Comparison of ENCODE assay signal across 8 cellular contexts in the genomic region with DNA sequence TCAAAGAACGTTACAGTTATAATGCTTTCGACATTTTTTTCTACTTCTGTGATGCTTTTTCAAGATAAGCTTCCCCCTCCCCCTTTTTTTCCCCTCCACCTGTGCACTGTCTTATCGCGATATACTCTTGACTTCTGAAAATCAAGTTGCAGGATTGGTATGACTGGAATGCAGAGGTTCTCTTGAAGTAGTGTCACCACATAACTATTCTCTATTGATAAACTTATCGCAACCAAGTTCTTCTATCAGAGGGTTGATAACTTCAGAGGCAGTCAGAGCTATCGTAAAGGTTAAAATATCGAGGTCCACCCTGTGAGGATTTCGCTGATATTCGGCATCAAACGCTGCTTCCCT. TPM values are rescaled to one million over a fixed set of nuclear protein-coding genes. Genes with fewer than 3 reads are reported as not detected.
DNase-seq lines count a peak whose midpoint lies in the region; ATAC-seq, FAIRE-seq and TF ChIP-seq lines count a peak whose summit lies in the region.

No MANE protein-coding gene starts in this region.

- DNase-seq in PC-3: peak; percentile 34
- DNase-seq in H1 (ENCODE audit: low read depth in 1 of 2, low spot score in 2 of 2): no peak
- DNase-seq in neuronal stem cell (ENCODE audit: low spot score): no peak
- no peak for DNase-seq in stimulated activated CD4-positive, alpha-beta T cell treated with anti-CD3 and anti-CD28 coated beads, Interleukin-15, amount 100 ng/mL, for 24 hours
- no peak for DNase-seq in posterior vena cava (ENCODE audit: low spot score)
- no peak for DNase-seq in stimulated activated CD4-positive, alpha-beta T cell treated with anti-CD3 and anti-CD28 coated beads, Interleukin-4, amount 100 ng/mL, for 24 hours

- H2BK12ac ChIP-seq in H1 (ENCODE audit: low read depth, low read length) (no peak overlapping the region; the same call in 1 of the 2 replicates), neuronal stem cell (ENCODE audit: low read length) (no peak overlapping the region)

- H3K9me3 ChIP-seq in PC-3 (ENCODE audit: low read length): no peaks in the 10 kb centered on the region
- no peaks in the 10 kb centered on the region for H3K9me3 ChIP-seq in H1 (ENCODE audit: insufficient read depth in 2 of 2, low read depth in 1 of 2, low read length in 1 of 2)
- H3K9me3 ChIP-seq in neuronal stem cell (replicated peaks in 1 of 2; ENCODE audit: control insufficient read depth in 2 of 2, insufficient read depth in 1 of 2, low read depth in 1 of 2, low read length in 2 of 2): peaks cover 0 to 2% of the 10 kb centered on the region in 2 donors

- H4K20me1 ChIP-seq in PC-3 (ENCODE audit: low read length) (no peaks in the 10 kb centered on the region), H1 (replicated peaks in 1 of 2; ENCODE audit: control insufficient read depth in 1 of 2, insufficient read depth in 2 of 2, low read length in 2 of 2) (no peaks in the 10 kb centered on the region)

- no peak overlapping the region for H3K4ac ChIP-seq in H1 (replicated peaks; ENCODE audit: insufficient read length, low read depth, low read length)
- no peak overlapping the region for H3K4ac ChIP-seq in neuronal stem cell (ENCODE audit: low read length)

- H2BK120ac ChIP-seq in H1 (replicated peaks; ENCODE audit: low read depth, low read length): peak overlapping the region; percentile 6
- H2BK120ac ChIP-seq in neuronal stem cell (ENCODE audit: low read depth, low read length): no peak overlapping the region

- H4K5ac ChIP-seq in H1 (ENCODE audit: insufficient read length, low read depth, low read length): no peak overlapping the region

- CTCF ChIA-PET in PC-3 (lab: Charles Lee) (no interaction called here), H1 (lab: Charles Lee; ENCODE audit: partially characterized antibody) (interaction anchor here (0.7 to 3.6 kb wide), 7 partner anchors 14 to 132 kb away, joined by 3 to 15 read pairs (median 3); no protein-coding TSS in a partner anchor)

- H3K18ac ChIP-seq in H1 (ENCODE audit: extremely low read depth, low read length) (peak overlapping the region; percentile 87), neuronal stem cell (ENCODE audit: low read length) (peak overlapping the region; percentile 99)

- H4K91ac ChIP-seq in H1 (replicated peaks; ENCODE audit: insufficient read length, low read length): peak overlapping the region; percentile 34
- no peak overlapping the region for H4K91ac ChIP-seq in neuronal stem cell (ENCODE audit: low read depth, low read length, poor library complexity)

- WGBS in H1 (ENCODE audit: extremely low coverage in 1 of 2, insufficient coverage in 1 of 2, insufficient read length in 1 of 2, insufficient replicate concordance in 2 of 2, low coverage in 1 of 2, low lambda C conversion rate in 2 of 2, missing lambda C conversion rate in 1 of 2), 2 experiments: 8% methylated on average over 10 of the region's 10 CpGs; no CpG with 5 or more reads in 1 of the 2 experiments
- WGBS in neuronal stem cell (ENCODE audit: extremely low coverage in 2 of 2, insufficient read length in 2 of 2, insufficient replicate concordance in 1 of 2), 2 donors: no CpG with 5 or more reads among the region's 10 CpGs

- H3K4me1 ChIP-seq in PC-3 (ENCODE audit: insufficient read depth, low read length) (peaks cover 15% of the 10 kb centered on the region), H1 (replicated peaks in 1 of 4; ENCODE audit: control insufficient read depth in 3 of 4, insufficient read depth in 4 of 4, low read length in 3 of 4) (peaks cover 0 to 4% (median under 1%) of the 10 kb centered on the region in 4 experiments; a peak in 3 of 7 replicates), neuronal stem cell (ENCODE audit: control insufficient read depth in 2 of 2, insufficient read depth in 1 of 2, low read depth in 1 of 2, low read length in 2 of 2) (peaks cover 5 to 13% of the 10 kb centered on the region in 2 donors)

- TSS peak; percentile 77 for BruUV-seq in PC-3 (replicated peaks; lab: Mats Ljungman, UMichigan)

- POLR2A ChIA-PET in PC-3 (lab: Charles Lee; ENCODE audit: unreplicated experiment): no interaction called here
- POLR2A ChIA-PET in H1 (lab: Charles Lee; ENCODE audit: partially characterized antibody): interaction anchor here (0.6 to 1.9 kb wide), 11 partner anchors 20 to 116 kb away, joined by 3 to 13 read pairs (median 4); a partner anchor contains a TSS

- peak overlapping the region; percentile 58 for H3K9ac ChIP-seq in PC-3 (ENCODE audit: low read length)
- peak overlapping the region; percentile 75 to 88 (median 83); a peak in 6 of 7 replicates for H3K9ac ChIP-seq in H1 (replicated peaks in 1 of 4; ENCODE audit: extremely low read depth in 1 of 4, low read depth in 3 of 4, low read length in 3 of 4)
- peak overlapping the region; percentile 97 for H3K9ac ChIP-seq in neuronal stem cell (ENCODE audit: low read depth, low read length, poor library complexity)

- no peaks in the 10 kb centered on the region for H3F3A ChIP-seq in PC-3 (ENCODE audit: low read length, unreplicated experiment)

- no peak overlapping the region for H2BK20ac ChIP-seq in H1 (ENCODE audit: low read length)

- H3K4me2 ChIP-seq in PC-3 (ENCODE audit: low read length) (peak overlapping the region; percentile 94), H1 (ENCODE audit: insufficient read depth in 1 of 2, low read depth in 2 of 2, low read length in 2 of 2) (peak overlapping the region; percentile 74 to 78), neuronal stem cell (ENCODE audit: insufficient read depth, low read length, poor library complexity, severe bottlenecking) (peak overlapping the region; percentile 84)

- peaks cover 2% of the 10 kb centered on the region for H3K23me2 ChIP-seq in H1 (ENCODE audit: low read depth, low read length)

- no peak for TF ChIP-seq EP300 in H1 (IDR thresholded peaks at IDR 0.05; ENCODE audit: borderline replicate concordance in 1 of 2, low read depth in 2 of 2, low read length in 2 of 2)

- H3K27me3 ChIP-seq in PC-3 (ENCODE audit: low read length): no peaks in the 10 kb centered on the region
- H3K27me3 ChIP-seq in H1 (replicated peaks in 1 of 4; ENCODE audit: control insufficient read depth in 3 of 4, extremely low read depth in 1 of 4, insufficient read depth in 3 of 4, low read length in 3 of 4): no peaks in the 10 kb centered on the region
- no peaks in the 10 kb centered on the region for H3K27me3 ChIP-seq in neuronal stem cell (ENCODE audit: control insufficient read depth in 3 of 3, insufficient read depth in 3 of 3, low read depth in 1 of 3, low read length in 3 of 3)

- H3K56ac ChIP-seq in H1 (replicated peaks; ENCODE audit: insufficient read length, low read depth, low read length): no peak overlapping the region

- no peak overlapping the region for H3K27ac ChIP-seq in PC-3 (ENCODE audit: low read length)
- peak overlapping the region; percentile 82 for H3K27ac ChIP-seq in H1 (ENCODE audit: low read depth, low read length)
- peak overlapping the region; percentile 92 for H3K27ac ChIP-seq in neuronal stem cell (replicated peaks; ENCODE audit: low read length)

- no peaks in the 10 kb centered on the region for H3K36me3 ChIP-seq in PC-3 (ENCODE audit: low read depth, low read length)
- H3K36me3 ChIP-seq in H1 (ENCODE audit: control insufficient read depth in 2 of 4, insufficient read depth in 4 of 4, low read length in 3 of 4): no peaks in the 10 kb centered on the region
- no peaks in the 10 kb centered on the region for H3K36me3 ChIP-seq in neuronal stem cell (replicated peaks in 1 of 2; ENCODE audit: control insufficient read depth in 2 of 2, insufficient read depth in 2 of 2, low read length in 2 of 2)

- FAIRE-seq in H1 (lab: Jason Lieb, UNC): no peak

- H3K4me3 ChIP-seq in PC-3 (ENCODE audit: low read length): peak overlapping the region; percentile 87
- peak overlapping the region; percentile 70 to 94 (median 92) for H3K4me3 ChIP-seq in H1 (ENCODE audit: extremely low read depth in 1 of 4, insufficient read depth in 2 of 4, low read depth in 3 of 4, low read length in 4 of 4)
- peak overlapping the region; percentile 73 to 100 for H3K4me3 ChIP-seq in neuronal stem cell (ENCODE audit: low read length in 2 of 2)

- H2BK5ac ChIP-seq in H1 (ENCODE audit: low read depth, low read length) (peak overlapping the region; percentile 36), neuronal stem cell (ENCODE audit: low read length) (peak overlapping the region; percentile 94)

- TF ChIP-seq RAD21 in H1 (IDR thresholded peaks at IDR 0.05 in 1 of 2, conservative IDR thresholded peaks at IDR 0.05 in 1 of 2; ENCODE audit: low read depth in 2 of 2, low read length in 2 of 2): no peak

- H4K8ac ChIP-seq in H1 (ENCODE audit: extremely low read depth, insufficient read depth, low read length) (peak overlapping the region; percentile 85; the same call in 1 of the 2 replicates), neuronal stem cell (ENCODE audit: low read depth, low read length) (no peak overlapping the region)

- TF ChIP-seq POLR2A in H1 (IDR thresholded peaks at IDR 0.05; ENCODE audit: control extremely low read depth in 1 of 2, low read depth in 2 of 2, low read length in 2 of 2): no peak

- ATAC-seq in GM18907 (IDR thresholded peaks at IDR 0.05; ENCODE audit: unreplicated experiment) (peak; percentile 10), PC-3 (peak; percentile 7; the same call in 1 of the 2 replicates), HG02870 (IDR thresholded peaks at IDR 0.05; ENCODE audit: unreplicated experiment) (no peak)

- peak overlapping the region; percentile 73 for H2AFZ ChIP-seq in PC-3 (ENCODE audit: low read length)
- H2AFZ ChIP-seq in H1 (ENCODE audit: low read length): peak overlapping the region; percentile 18; the same call in 1 of the 2 replicates
- H2AFZ ChIP-seq in neuronal stem cell (ENCODE audit: low read length): peak overlapping the region; percentile 93

- H3K79me2 ChIP-seq in PC-3 (ENCODE audit: low read length): peaks cover 17% of the 10 kb centered on the region
- peaks cover 0 to 14% of the 10 kb centered on the region in 2 experiments; a peak in 2 of 4 replicates for H3K79me2 ChIP-seq in H1 (ENCODE audit: control insufficient read depth in 1 of 2, insufficient read depth in 2 of 2, low read length in 2 of 2)

- H3K14ac ChIP-seq in H1 (ENCODE audit: insufficient read length) (no peak overlapping the region), neuronal stem cell (ENCODE audit: low read length) (no peak overlapping the region)

- H3K23ac ChIP-seq in H1 (ENCODE audit: insufficient read length): peak overlapping the region; percentile 1
- H3K23ac ChIP-seq in neuronal stem cell (ENCODE audit: low read depth, low read length, poor library complexity): no peak overlapping the region

- no peak overlapping the region for H2BK15ac ChIP-seq in H1 (ENCODE audit: low read length)
- H2BK15ac ChIP-seq in neuronal stem cell (ENCODE audit: low read length): peak overlapping the region; percentile 38

- H3K79me1 ChIP-seq in H1 (ENCODE audit: low read depth, low read length) (no peaks in the 10 kb centered on the region), neuronal stem cell (ENCODE audit: low read depth, low read length) (peaks cover 1% of the 10 kb centered on the region)

- TF ChIP-seq CTCF in PC-3 (conservative IDR thresholded peaks at IDR 0.05; ENCODE audit: low read depth, low read length) (no peak), H1 (IDR thresholded peaks at IDR 0.05; ENCODE audit: control extremely low read depth in 1 of 3, insufficient read depth in 1 of 3, low read depth in 1 of 3, low read length in 3 of 3) (no peak)

- H3K9me2 ChIP-seq in PC-3 (replicated peaks; ENCODE audit: low read length): no peaks in the 10 kb centered on the region

- H2AK5ac ChIP-seq in H1 (ENCODE audit: low read depth, low read length) (no peak overlapping the region), neuronal stem cell (ENCODE audit: low read depth, low read length) (no peak overlapping the region)

- intact Hi-C loops in PC-3 (cut with micrococcal nuclease) (loop anchor here (10.0 kb wide), 1 partner anchor 64 kb away; no protein-coding TSS in a partner anchor), posterior vena cava (cut with DNase I) (loop anchor here in 1 of 2 donors (2.0 to 5.0 kb wide), 2 partner anchors 142 to 1773 kb away; a partner anchor contains a TSS)

RNA-seq across cellular contexts. Expression of a gene that starts 0.8 kb away (rescaled TPM):
- total RNA-seq in PC-3 (2014; rRNA removed) (11.3 and 22.9 TPM in 2 replicates), posterior vena cava (10 to 100 TPM; 12.9 to 13.0 TPM)
- 29.6 and 29.9 TPM in 2 replicates for total RNA-seq in H1 (2021; fragmentation: NEBNext Ultra II Directional; extraction: Animal tissue kit (Norgen Biotek cat#: 25700))
- polyA plus RNA-seq in H1 (2011; rRNA removed): 7.6 and 7.8 TPM in 2 replicates
- polyA plus RNA-seq in H1 (2011; cell fraction: cytosol; rRNA removed): 15.5 TPM
- polyA plus RNA-seq in H1 (2011; cell fraction: nucleus; rRNA removed): 8.9 TPM
- 19.2 to 23.4 TPM (median 19.8 TPM) in 4 replicates for polyA plus RNA-seq in H1 (2012, experiment 1 of 2)
- polyA plus RNA-seq in H1 (2012, experiment 2 of 2): 7.5 TPM
- 24.5 TPM for polyA plus RNA-seq in H1 (2013, experiment 1 of 2)
- polyA plus RNA-seq in H1 (2013, experiment 2 of 2): 23.5 TPM
- 3.8 and 4.0 TPM in 2 replicates for polyA minus RNA-seq in H1 (2011; rRNA and poly(A)+ RNA removed)
- polyA minus RNA-seq in H1 (2011; cell fraction: cytosol; rRNA and poly(A)+ RNA removed): 9.8 TPM
- polyA minus RNA-seq in H1 (2011; cell fraction: nucleus; rRNA and poly(A)+ RNA removed): 7.2 TPM
- polyA plus RNA-seq in neuronal stem cell (2013, experiment 1 of 2): 27.4 TPM
- 28.6 TPM for polyA plus RNA-seq in neuronal stem cell (2013, experiment 2 of 2)

RNA-seq across cellular contexts. Expression of a gene that starts 6.5 kb away (rescaled TPM):
- total RNA-seq in PC-3 (2014; rRNA removed) (2.1 and 3.5 TPM in 2 replicates), posterior vena cava (1 to 10 TPM; 2.4 to 2.9 TPM)
- 2.4 and 3.4 TPM in 2 replicates for total RNA-seq in H1 (2021; fragmentation: NEBNext Ultra II Directional; extraction: Animal tissue kit (Norgen Biotek cat#: 25700))
- 2.1 and 11.3 TPM in 2 replicates for polyA plus RNA-seq in H1 (2011; rRNA removed)
- polyA plus RNA-seq in H1 (2011; cell fraction: cytosol; rRNA removed): 3.4 TPM
- polyA plus RNA-seq in H1 (2011; cell fraction: nucleus; rRNA removed): 2.6 TPM
- 1.5 to 2.6 TPM (median 1.8 TPM) in 4 replicates for polyA plus RNA-seq in H1 (2012, experiment 1 of 2)
- polyA plus RNA-seq in H1 (2012, experiment 2 of 2): 1.3 TPM
- 3.8 TPM for polyA plus RNA-seq in H1 (2013, experiment 1 of 2)
- 3.0 TPM for polyA plus RNA-seq in H1 (2013, experiment 2 of 2)
- polyA minus RNA-seq in H1 (2011; rRNA and poly(A)+ RNA removed): 0.93 and 2.3 TPM in 2 replicates
- 0.95 TPM for polyA minus RNA-seq in H1 (2011; cell fraction: cytosol; rRNA and poly(A)+ RNA removed)
- 1.5 TPM for polyA minus RNA-seq in H1 (2011; cell fraction: nucleus; rRNA and poly(A)+ RNA removed)
- 9.6 TPM for polyA plus RNA-seq in neuronal stem cell (2013, experiment 1 of 2)
- polyA plus RNA-seq in neuronal stem cell (2013, experiment 2 of 2): 10.4 TPM

RNA-seq across cellular contexts. Expression of a gene that starts 24.2 kb away (rescaled TPM):
- not detected in 2 replicates for total RNA-seq in PC-3 (2014; rRNA removed)
- 8.4 and 11.0 TPM in 2 replicates for total RNA-seq in H1 (2021; fragmentation: NEBNext Ultra II Directional; extraction: Animal tissue kit (Norgen Biotek cat#: 25700))
- polyA plus RNA-seq in H1 (2011; rRNA removed): 10.7 and 21.8 TPM in 2 replicates
- 11.5 TPM for polyA plus RNA-seq in H1 (2011; cell fraction: cytosol; rRNA removed)
- 27.1 TPM for polyA plus RNA-seq in H1 (2011; cell fraction: nucleus; rRNA removed)
- 9.8 to 12.5 TPM (median 11.4 TPM) in 4 replicates for polyA plus RNA-seq in H1 (2012, experiment 1 of 2)
- polyA plus RNA-seq in H1 (2012, experiment 2 of 2): 9.3 TPM
- 23.6 TPM for polyA plus RNA-seq in H1 (2013, experiment 1 of 2)
- 19.1 TPM for polyA plus RNA-seq in H1 (2013, experiment 2 of 2)
- 1.2 and 2.0 TPM in 2 replicates for polyA minus RNA-seq in H1 (2011; rRNA and poly(A)+ RNA removed)
- polyA minus RNA-seq in H1 (2011; cell fraction: cytosol; rRNA and poly(A)+ RNA removed): 4.4 TPM
- 16.2 TPM for polyA minus RNA-seq in H1 (2011; cell fraction: nucleus; rRNA and poly(A)+ RNA removed)
- polyA plus RNA-seq in neuronal stem cell (2013, experiment 1 of 2): 4.2 TPM
- 4.3 TPM for polyA plus RNA-seq in neuronal stem cell (2013, experiment 2 of 2)
- total RNA-seq in posterior vena cava: not detected

RNA-seq across cellular contexts. Expression of a gene that starts 40.4 kb away (rescaled TPM):
- total RNA-seq in PC-3 (2014; rRNA removed) (7.2 and 8.7 TPM in 2 replicates), posterior vena cava (not detected)
- total RNA-seq in H1 (2021; fragmentation: NEBNext Ultra II Directional; extraction: Animal tissue kit (Norgen Biotek cat#: 25700)): 11.3 and 12.2 TPM in 2 replicates
- 13.8 and 16.6 TPM in 2 replicates for polyA plus RNA-seq in H1 (2011; rRNA removed)
- 10.9 TPM for polyA plus RNA-seq in H1 (2011; cell fraction: cytosol; rRNA removed)
- 13.1 TPM for polyA plus RNA-seq in H1 (2011; cell fraction: nucleus; rRNA removed)
- polyA plus RNA-seq in H1 (2012, experiment 1 of 2): 4.0 to 10.2 TPM (median 8.6 TPM) in 4 replicates
- 6.7 TPM for polyA plus RNA-seq in H1 (2012, experiment 2 of 2)
- 63.8 TPM for polyA plus RNA-seq in H1 (2013, experiment 1 of 2)
- polyA plus RNA-seq in H1 (2013, experiment 2 of 2): 53.9 TPM
- 1.2 and 1.6 TPM in 2 replicates for polyA minus RNA-seq in H1 (2011; rRNA and poly(A)+ RNA removed)
- polyA minus RNA-seq in H1 (2011; cell fraction: cytosol; rRNA and poly(A)+ RNA removed): 4.3 TPM
- 3.9 TPM for polyA minus RNA-seq in H1 (2011; cell fraction: nucleus; rRNA and poly(A)+ RNA removed)
- polyA plus RNA-seq in neuronal stem cell (2013, experiment 1 of 2): 4.0 TPM
- polyA plus RNA-seq in neuronal stem cell (2013, experiment 2 of 2): 4.0 TPM

RNA-seq across cellular contexts. Expression of a gene that starts 58.5 kb away (rescaled TPM):
- total RNA-seq in PC-3 (2014; rRNA removed) (97.2 and 123 TPM in 2 replicates), posterior vena cava (10 to 100 TPM; 44.5 to 45.5 TPM)
- 153 and 155 TPM in 2 replicates for total RNA-seq in H1 (2021; fragmentation: NEBNext Ultra II Directional; extraction: Animal tissue kit (Norgen Biotek cat#: 25700))
- 187 and 217 TPM in 2 replicates for polyA plus RNA-seq in H1 (2011; rRNA removed)
- polyA plus RNA-seq in H1 (2011; cell fraction: cytosol; rRNA removed): 162 TPM
- polyA plus RNA-seq in H1 (2011; cell fraction: nucleus; rRNA removed): 233 TPM
- 147 to 197 TPM (median 169 TPM) in 4 replicates for polyA plus RNA-seq in H1 (2012, experiment 1 of 2)
- polyA plus RNA-seq in H1 (2012, experiment 2 of 2): 251 TPM
- polyA plus RNA-seq in H1 (2013, experiment 1 of 2): 125 TPM
- 123 TPM for polyA plus RNA-seq in H1 (2013, experiment 2 of 2)
- polyA minus RNA-seq in H1 (2011; rRNA and poly(A)+ RNA removed): 121 and 126 TPM in 2 replicates
- 92.0 TPM for polyA minus RNA-seq in H1 (2011; cell fraction: cytosol; rRNA and poly(A)+ RNA removed)
- 71.7 TPM for polyA minus RNA-seq in H1 (2011; cell fraction: nucleus; rRNA and poly(A)+ RNA removed)
- polyA plus RNA-seq in neuronal stem cell (2013, experiment 1 of 2): 67.0 TPM
- polyA plus RNA-seq in neuronal stem cell (2013, experiment 2 of 2): 62.8 TPM

Comparison
In these comparisons a context has a peak if more than half of its experiments do, and no peak if none do; other contexts are left out.
1. H2AFZ ChIP-seq: peak in every context shown above with its lines; median percentile 93 in neuronal stem cell; 73 in PC-3; 18 in H1.